In the genomic region with DNA sequence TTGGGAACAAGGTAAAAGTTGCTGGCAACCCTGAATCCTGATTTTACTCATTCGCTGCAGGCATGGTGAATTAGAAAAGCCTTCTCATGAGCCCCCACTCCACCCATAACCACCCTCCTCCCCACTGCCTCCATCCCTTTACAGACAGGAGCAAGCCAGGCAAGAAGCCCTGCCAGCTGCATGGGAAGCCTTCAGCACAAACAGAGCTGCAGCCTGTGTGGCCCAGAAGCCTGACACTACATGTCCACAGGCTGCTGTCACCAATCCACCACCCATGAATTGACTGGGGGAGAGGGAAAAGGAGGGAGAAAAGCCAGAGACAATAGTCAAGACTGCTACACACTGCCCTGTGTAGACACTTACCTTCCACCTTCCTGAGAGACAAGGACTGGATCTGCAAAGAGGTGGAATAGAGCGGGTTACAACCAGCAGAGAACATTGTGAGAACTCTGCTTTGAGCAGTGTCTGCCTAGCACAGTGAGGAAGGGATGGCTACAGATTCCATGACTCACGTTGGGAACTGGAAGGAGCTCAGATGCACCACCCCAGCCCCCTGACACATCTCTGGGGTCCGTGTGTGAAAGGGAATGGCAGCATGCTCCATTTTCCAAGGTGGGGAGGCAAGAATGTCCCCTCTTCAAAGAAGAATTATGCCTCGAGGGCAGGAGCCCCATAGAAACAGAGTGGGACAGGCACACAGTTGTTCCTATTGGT, we compare ENCODE assay signal across 1 cellular context.
TF ChIP-seq lines count a peak whose summit lies in the region.

No MANE protein-coding gene starts in this region.

TF ChIP-seq in HCT116, 20 proteins besides CTCF, POLR2A, EP300 and RAD21 (continued from another document):
- TF ChIP-seq, protein P1, sequence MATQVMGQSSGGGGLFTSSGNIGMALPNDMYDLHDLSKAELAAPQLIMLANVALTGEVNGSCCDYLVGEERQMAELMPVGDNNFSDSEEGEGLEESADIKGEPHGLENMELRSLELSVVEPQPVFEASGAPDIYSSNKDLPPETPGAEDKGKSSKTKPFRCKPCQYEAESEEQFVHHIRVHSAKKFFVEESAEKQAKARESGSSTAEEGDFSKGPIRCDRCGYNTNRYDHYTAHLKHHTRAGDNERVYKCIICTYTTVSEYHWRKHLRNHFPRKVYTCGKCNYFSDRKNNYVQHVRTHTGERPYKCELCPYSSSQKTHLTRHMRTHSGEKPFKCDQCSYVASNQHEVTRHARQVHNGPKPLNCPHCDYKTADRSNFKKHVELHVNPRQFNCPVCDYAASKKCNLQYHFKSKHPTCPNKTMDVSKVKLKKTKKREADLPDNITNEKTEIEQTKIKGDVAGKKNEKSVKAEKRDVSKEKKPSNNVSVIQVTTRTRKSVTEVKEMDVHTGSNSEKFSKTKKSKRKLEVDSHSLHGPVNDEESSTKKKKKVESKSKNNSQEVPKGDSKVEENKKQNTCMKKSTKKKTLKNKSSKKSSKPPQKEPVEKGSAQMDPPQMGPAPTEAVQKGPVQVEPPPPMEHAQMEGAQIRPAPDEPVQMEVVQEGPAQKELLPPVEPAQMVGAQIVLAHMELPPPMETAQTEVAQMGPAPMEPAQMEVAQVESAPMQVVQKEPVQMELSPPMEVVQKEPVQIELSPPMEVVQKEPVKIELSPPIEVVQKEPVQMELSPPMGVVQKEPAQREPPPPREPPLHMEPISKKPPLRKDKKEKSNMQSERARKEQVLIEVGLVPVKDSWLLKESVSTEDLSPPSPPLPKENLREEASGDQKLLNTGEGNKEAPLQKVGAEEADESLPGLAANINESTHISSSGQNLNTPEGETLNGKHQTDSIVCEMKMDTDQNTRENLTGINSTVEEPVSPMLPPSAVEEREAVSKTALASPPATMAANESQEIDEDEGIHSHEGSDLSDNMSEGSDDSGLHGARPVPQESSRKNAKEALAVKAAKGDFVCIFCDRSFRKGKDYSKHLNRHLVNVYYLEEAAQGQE (IDR thresholded peaks at IDR 0.05; ENCODE audit: low read depth) = no peak
- TF ChIP-seq FOSL1 (IDR thresholded peaks at IDR 0.05; ENCODE audit: low read depth) = no peak
